9 cellular contexts compared by ENCODE assay signal in the genomic region with DNA sequence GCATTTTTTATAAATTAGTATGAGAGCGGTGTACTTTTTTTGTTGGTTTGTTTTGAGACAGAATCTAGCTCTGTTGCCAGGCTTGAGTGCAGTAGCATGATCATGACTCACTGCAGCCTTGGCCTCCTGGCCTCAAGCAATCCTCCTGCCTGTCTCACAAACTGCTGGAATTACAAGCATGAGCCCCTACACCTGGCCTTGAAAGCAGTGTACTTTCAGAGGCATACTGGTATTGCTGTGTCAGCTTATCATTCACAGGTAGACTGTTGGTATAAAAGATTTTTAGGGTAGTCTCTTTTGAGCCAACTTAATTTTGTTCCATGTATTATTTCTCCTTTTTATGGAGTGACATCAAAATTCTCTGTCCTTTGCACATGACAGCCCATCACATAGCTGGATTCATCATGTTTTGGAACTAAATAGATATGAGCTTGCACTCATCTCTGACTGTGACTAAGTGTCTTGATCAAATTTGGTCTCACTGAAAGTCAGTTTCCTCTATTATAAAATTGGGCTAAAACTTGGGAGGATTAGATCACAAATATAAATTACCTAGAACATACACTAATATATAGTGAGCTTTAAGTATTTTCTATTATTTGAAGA. TPM values are rescaled to one million over a fixed set of nuclear protein-coding genes. Genes with fewer than 3 reads are reported as not detected.
DNase-seq lines count a peak whose midpoint lies in the region; ATAC-seq and TF ChIP-seq lines count a peak whose summit lies in the region.
"Had no signal": no experiment of that assay in that cellular context is flagged by ENCODE, and none has a peak within 500 bp of the region (broad histone marks: within the 10 kb centered on the region; RNA-seq: fewer than 3 reads in every experiment).

No MANE protein-coding gene starts in this region.

- in situ Hi-C loops in SK-MEL-5 (cut with HindIII; ENCODE audit: low pct_unique_long_range_greater_than_20kb, low sequenced_read_pairs) = no loop called here

- H3K36me3 Mint-ChIP-seq in activated CD8-positive, alpha-beta T cell treated with anti-CD3 and anti-CD28 coated beads, Interleukin-2, amount 10 ng/mL, durations not matched to agents 7 days and 5 days (ENCODE audit: low read depth) = no peaks in the 10 kb centered on the region

- no peaks in the 10 kb centered on the region for H3K36me3 ChIP-seq in psoas muscle (ENCODE audit: insufficient read depth in 1 of 2, low read depth in 1 of 2)

- DNase-seq in EH (ENCODE audit: low read depth) (peak; percentile 95), SK-MEL-5 (ENCODE audit: low read depth, low spot score) (peak; percentile 96), foreskin fibroblast (peak; percentile 92 to 94), psoas muscle (peak; percentile 36 to 62), Kasumi-1 (lab: John Stamatoyannopoulos, UW) (no peak), NOMO-1 treated with DMSO at 0.1 percent for 48 hours (lab: John Stamatoyannopoulos, UW; ENCODE audit: unreplicated experiment) (no peak)
- no peak for DNase-seq in activated CD8-positive, alpha-beta T cell treated with anti-CD3 and anti-CD28 coated beads, Interleukin-2, amount 10 ng/mL, durations not matched to agents 7 days and 5 days
- DNase-seq in activated CD4-positive, alpha-beta T cell treated with anti-CD3 and anti-CD28 coated beads, Interleukin-2, amount 50 U/mL, for 4 hours = no peak
- DNase-seq: RPMI8226 had no signal

- no peak overlapping the region for H3K4me3 Mint-ChIP-seq in activated CD8-positive, alpha-beta T cell treated with anti-CD3 and anti-CD28 coated beads, Interleukin-2, amount 10 ng/mL, durations not matched to agents 7 days and 5 days

- H3K4me1 ChIP-seq in psoas muscle = peaks cover 25% of the 10 kb centered on the region

- H3K27ac ChIP-seq in psoas muscle = peak overlapping the region; percentile 77

- H3K27me3 ChIP-seq in psoas muscle (ENCODE audit: insufficient read depth in 3 of 3, low read length in 2 of 3) = peaks cover 0 to 3% (median 0%) of the 10 kb centered on the region in 3 donors

- H3K27me3 Mint-ChIP-seq in activated CD8-positive, alpha-beta T cell treated with anti-CD3 and anti-CD28 coated beads, Interleukin-2, amount 10 ng/mL, durations not matched to agents 7 days and 5 days (ENCODE audit: low read depth) = peaks cover 3% of the 10 kb centered on the region

- POLR2A ChIA-PET in activated CD8-positive, alpha-beta T cell treated with anti-CD3 and anti-CD28 coated beads, Interleukin-2, amount 10 ng/mL, durations not matched to agents 7 days and 5 days (lab: Charles Lee) = no interaction called here

- 37 to 41% (median 37%) methylated on average over 1 of the region's 1 CpG for WGBS in psoas muscle, 3 donors

- no peak for TF ChIP-seq CTCF in foreskin fibroblast (IDR thresholded peaks at IDR 0.05; ENCODE audit: low read depth, low read length)
- no peak for TF ChIP-seq CTCF in psoas muscle (IDR thresholded peaks at IDR 0.05)

- CTCF ChIA-PET in activated CD8-positive, alpha-beta T cell treated with anti-CD3 and anti-CD28 coated beads, Interleukin-2, amount 10 ng/mL, durations not matched to agents 7 days and 5 days (lab: Charles Lee) = no interaction called here

- intact Hi-C loops in psoas muscle (cut with DNase I) = loop anchor here (5.0 to 10.0 kb wide), 3 partner anchors 78 to 155 kb away; no protein-coding TSS in a partner anchor

- H3K4me3 ChIP-seq in foreskin fibroblast (ENCODE audit: low read depth in 1 of 2, low read length in 2 of 2) = no peak overlapping the region
- no peak overlapping the region for H3K4me3 ChIP-seq in psoas muscle

- no peaks in the 10 kb centered on the region for H3K9me3 ChIP-seq in psoas muscle

- H3K9me3 Mint-ChIP-seq in activated CD8-positive, alpha-beta T cell treated with anti-CD3 and anti-CD28 coated beads, Interleukin-2, amount 10 ng/mL, durations not matched to agents 7 days and 5 days (ENCODE audit: insufficient read depth) = no peaks in the 10 kb centered on the region

- H3K27ac Mint-ChIP-seq in activated CD8-positive, alpha-beta T cell treated with anti-CD3 and anti-CD28 coated beads, Interleukin-2, amount 10 ng/mL, durations not matched to agents 7 days and 5 days = no peak overlapping the region

- no peaks in the 10 kb centered on the region for H3K4me1 Mint-ChIP-seq in activated CD8-positive, alpha-beta T cell treated with anti-CD3 and anti-CD28 coated beads, Interleukin-2, amount 10 ng/mL, durations not matched to agents 7 days and 5 days (ENCODE audit: low read depth)

- peak; percentile 90 to 96 (median 94) for ATAC-seq in psoas muscle
- ATAC-seq in activated CD8-positive, alpha-beta T cell treated with anti-CD3 and anti-CD28 coated beads, Interleukin-2, amount 10 ng/mL, durations not matched to agents 7 days and 5 days = no peak

RNA-seq across cellular contexts. Expression of gene GNAT3, which starts 12.4 kb away (rescaled TPM):
- total RNA-seq in SK-MEL-5 (2014; rRNA removed; shearing (Covaris generic)) = not detected in 2 replicates
- polyA plus RNA-seq in SK-MEL-5 (2015; cell fraction: cytosol; rRNA removed) = not detected in 2 replicates
- polyA plus RNA-seq in SK-MEL-5 (2015; cell fraction: nucleus; rRNA removed) = not detected in 2 replicates
- total RNA-seq in psoas muscle = not detected
- polyA plus RNA-seq in psoas muscle = not detected
- not detected for total RNA-seq in activated CD8-positive, alpha-beta T cell treated with anti-CD3 and anti-CD28 coated beads, Interleukin-2, amount 10 ng/mL, durations not matched to agents 7 days and 5 days

Comparison
In these comparisons a context has a peak if more than half of its experiments do, and no peak if none do; other contexts are left out.
1. DNase-seq: peak in EH (single experiment), SK-MEL-5 (single experiment), foreskin fibroblast (2 of 2) and psoas muscle (2 of 2); none in activated CD8-positive, alpha-beta T cell treated with anti-CD3 and anti-CD28 coated beads, Interleukin-2, amount 10 ng/mL, durations not matched to agents 7 days and 5 days (single experiment), Kasumi-1 (0 of 2), NOMO-1 treated with DMSO at 0.1 percent for 48 hours (single experiment) and activated CD4-positive, alpha-beta T cell treated with anti-CD3 and anti-CD28 coated beads, Interleukin-2, amount 50 U/mL, for 4 hours (0 of 2).